ENCODE assay signal across 26 cellular contexts in the genomic region with DNA sequence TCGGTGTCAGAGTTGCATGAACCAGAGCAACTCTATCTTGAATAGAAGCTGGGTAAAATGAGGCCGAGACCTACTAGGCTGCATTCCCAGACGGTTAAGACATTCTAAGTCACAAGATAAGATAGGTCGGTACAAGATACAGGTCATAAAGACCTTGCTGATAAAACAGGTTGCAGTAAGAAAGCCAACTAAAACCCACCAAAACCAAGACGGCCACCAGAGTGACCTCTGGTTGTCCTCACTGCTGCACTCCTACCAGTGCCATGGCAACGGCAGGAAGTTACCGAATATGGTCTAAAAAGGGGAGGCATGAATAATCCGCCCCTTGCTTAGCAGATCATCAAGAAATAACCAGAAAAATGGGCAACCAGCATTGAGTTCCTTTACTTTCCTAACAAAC. TPM values are rescaled to one million over a fixed set of nuclear protein-coding genes. Genes with fewer than 3 reads are reported as not detected.
DNase-seq lines count a peak whose midpoint lies in the region; ATAC-seq and TF ChIP-seq lines count a peak whose summit lies in the region.
"Had no signal": no experiment of that assay in that cellular context is flagged by ENCODE, and none has a peak within 500 bp of the region (broad histone marks: within the 10 kb centered on the region; RNA-seq: fewer than 3 reads in every experiment).

No MANE protein-coding gene starts in this region.

- TF ChIP-seq CTCF in ascending aorta (IDR thresholded peaks at IDR 0.05), result no peak
- TF ChIP-seq CTCF in fibroblast of villous mesenchyme (IDR thresholded peaks at IDR 0.05; ENCODE audit: insufficient read depth, low read depth, low read length), result no peak

- no peaks in the 10 kb centered on the region for H3K27me3 ChIP-seq in ascending aorta
- H3K27me3 ChIP-seq: gastroesophageal sphincter, stomach, transverse colon had no signal

- POLR2A ChIA-PET in activated CD4-positive, alpha-beta T cell treated with anti-CD3 and anti-CD28 coated beads, Interleukin-2, amount 10 ng/mL, durations not matched to agents 7 days and 5 days (lab: Charles Lee), result no interaction called here

- no peak for DNase-seq in activated CD4-positive, alpha-beta T cell treated with anti-CD3 and anti-CD28 coated beads, Interleukin-2, amount 10 ng/mL, durations not matched to agents 7 days and 5 days
- no peak for DNase-seq in activated CD4-positive, alpha-beta T cell treated with anti-CD3 and anti-CD28 coated beads, Interleukin-2, amount 50 U/mL, for 4 hours
- no peak for DNase-seq in ascending aorta (ENCODE audit: low spot score in 2 of 2)
- peak; percentile 79 for DNase-seq in fibroblast of villous mesenchyme (ENCODE audit: low read depth)
- no peak for DNase-seq in activated naive CD4-positive, alpha-beta T cell treated with anti-CD3 and anti-CD28 coated beads, Interleukin-2, amount 50 U/mL, for 16 hours
- no peak for DNase-seq in Right ventricle myocardium superior
- DNase-seq in SIG-M5 treated with dmso at 0.1 percent for 504 hours (lab: John Stamatoyannopoulos, UW; ENCODE audit: unreplicated experiment), result no peak
- DNase-seq in left cardiac atrium, result no peak
- DNase-seq: activated CD4-positive, alpha-beta T cell treated with anti-CD3 and anti-CD28 coated beads, Interleukin-2, amount 50 U/mL, for 48 hours; activated CD8-positive, alpha-beta memory T cell treated with anti-CD3 and anti-CD28 coated beads, Interleukin-2, amount 50 U/mL, for 4 hours; AML-193; CD8-positive, alpha-beta memory T cell; DMS153; effector CD4-positive, alpha-beta T cell; HCEC 1CT; lower lobe of right lung; NCI-H2081; NCI-H774; stomach; transverse colon had no signal

- H3K9me3 ChIP-seq in ascending aorta, result no peaks in the 10 kb centered on the region
- H3K9me3 ChIP-seq: gastroesophageal sphincter, lower lobe of right lung, stomach, transverse colon had no signal

- H3K4me1 ChIP-seq in ascending aorta, result peaks cover 4 to 19% of the 10 kb centered on the region in 2 donors

- intact Hi-C loops in ascending aorta (cut with DNase I) (loop anchor here (2.0 to 10.0 kb wide), 2 partner anchors 61 to 95 kb away; a partner anchor contains a TSS), Right ventricle myocardium superior (cut with DNase I) (loop anchor here (5.0 to 10.0 kb wide), 3 partner anchors 75 to 278 kb away; a partner anchor contains a TSS), left cardiac atrium (cut with DNase I) (loop anchor here (5.0 to 10.0 kb wide), 6 partner anchors 47 to 278 kb away; a partner anchor contains a TSS)

- no peaks in the 10 kb centered on the region for H3K27me3 Mint-ChIP-seq in activated CD4-positive, alpha-beta T cell treated with anti-CD3 and anti-CD28 coated beads, Interleukin-2, amount 10 ng/mL, durations not matched to agents 7 days and 5 days
- H3K27me3 Mint-ChIP-seq: activated naive CD8-positive, alpha-beta T cell; activated T-helper 17 cell treated with anti-CD3 and anti-CD28 coated beads, Interleukin-2, amount 50 U/mL, for 72 hours; CD8-positive, alpha-beta memory T cell had no signal

- no peaks in the 10 kb centered on the region for H3K9me3 Mint-ChIP-seq in activated CD4-positive, alpha-beta T cell treated with anti-CD3 and anti-CD28 coated beads, Interleukin-2, amount 10 ng/mL, durations not matched to agents 7 days and 5 days
- H3K9me3 Mint-ChIP-seq: activated T-helper 17 cell treated with anti-CD3 and anti-CD28 coated beads, Interleukin-2, amount 50 U/mL, for 72 hours; CD8-positive, alpha-beta memory T cell had no signal

- CTCF ChIA-PET in activated CD4-positive, alpha-beta T cell treated with anti-CD3 and anti-CD28 coated beads, Interleukin-2, amount 10 ng/mL, durations not matched to agents 7 days and 5 days (lab: Charles Lee), result interaction anchor here (1.0 to 1.2 kb wide), 2 partner anchors 11 to 176 kb away, joined by 3 to 4 read pairs; a partner anchor contains a TSS

- H3K27ac Mint-ChIP-seq in activated CD4-positive, alpha-beta T cell treated with anti-CD3 and anti-CD28 coated beads, Interleukin-2, amount 10 ng/mL, durations not matched to agents 7 days and 5 days, result peak overlapping the region; percentile 46
- H3K27ac Mint-ChIP-seq: activated naive CD8-positive, alpha-beta T cell; activated T-helper 17 cell treated with anti-CD3 and anti-CD28 coated beads, Interleukin-2, amount 50 U/mL, for 72 hours; neural progenitor cell had no signal

- peaks cover 32% of the 10 kb centered on the region for H3K4me1 Mint-ChIP-seq in activated CD4-positive, alpha-beta T cell treated with anti-CD3 and anti-CD28 coated beads, Interleukin-2, amount 10 ng/mL, durations not matched to agents 7 days and 5 days

- peak overlapping the region; percentile 96 to 100 for H3K27ac ChIP-seq in ascending aorta
- H3K27ac ChIP-seq: lower lobe of right lung, neural progenitor cell had no signal

- H3K4me3 Mint-ChIP-seq in activated CD4-positive, alpha-beta T cell treated with anti-CD3 and anti-CD28 coated beads, Interleukin-2, amount 10 ng/mL, durations not matched to agents 7 days and 5 days, result no peak overlapping the region
- H3K4me3 Mint-ChIP-seq: activated naive CD8-positive, alpha-beta T cell had no signal

- peaks cover 9 to 18% of the 10 kb centered on the region in 2 donors for H3K36me3 ChIP-seq in ascending aorta

- H3K4me3 ChIP-seq in ascending aorta (no peak overlapping the region), fibroblast of villous mesenchyme (ENCODE audit: low read depth, low read length) (no peak overlapping the region)
- H3K4me3 ChIP-seq: gastroesophageal sphincter, lower lobe of right lung, neural progenitor cell, stomach, transverse colon had no signal

- H3K36me3 Mint-ChIP-seq in activated CD4-positive, alpha-beta T cell treated with anti-CD3 and anti-CD28 coated beads, Interleukin-2, amount 10 ng/mL, durations not matched to agents 7 days and 5 days (ENCODE audit: low read depth), result peaks cover 16% of the 10 kb centered on the region
- H3K36me3 Mint-ChIP-seq: activated naive CD8-positive, alpha-beta T cell had no signal

- ATAC-seq in Right ventricle myocardium superior (ENCODE audit: poor library complexity) (no peak), left cardiac atrium (no peak)
- ATAC-seq: activated T-helper 17 cell treated with anti-CD3 and anti-CD28 coated beads, Interleukin-2, amount 50 U/mL, for 72 hours; esophagus mucosa; gastroesophageal sphincter; lower lobe of right lung; SK-N-SH treated with all-trans-retinoic acid at 6 μM for 48 hours had no signal

RNA-seq across cellular contexts. Expression of a gene that starts 2.4 kb away (rescaled TPM):
- 10 to 100 TPM; 60.8 to 72.3 TPM for total RNA-seq in activated CD4-positive, alpha-beta T cell treated with anti-CD3 and anti-CD28 coated beads, Interleukin-2, amount 10 ng/mL, durations not matched to agents 7 days and 5 days
- total RNA-seq in ascending aorta (31.0 TPM), fibroblast of villous mesenchyme (33.2 and 42.2 TPM in 2 replicates), Right ventricle myocardium superior (40.8 TPM), left cardiac atrium (10 to 100 TPM; 46.6 to 47.3 TPM)

RNA-seq across cellular contexts. Expression of a gene that starts 10.9 kb away (rescaled TPM):
- 10 to 100 TPM; 74.9 to 86.3 TPM for total RNA-seq in activated CD4-positive, alpha-beta T cell treated with anti-CD3 and anti-CD28 coated beads, Interleukin-2, amount 10 ng/mL, durations not matched to agents 7 days and 5 days
- 155 TPM for total RNA-seq in ascending aorta
- 41.5 and 44.1 TPM in 2 replicates for total RNA-seq in fibroblast of villous mesenchyme
- total RNA-seq in Right ventricle myocardium superior, result 49.5 TPM
- 10 to 100 TPM; 61.1 to 64.7 TPM for total RNA-seq in left cardiac atrium

RNA-seq across cellular contexts. Expression of a gene that starts 46.9 kb away (rescaled TPM):
- 10 to 100 TPM; 76.7 to 79.8 TPM for total RNA-seq in activated CD4-positive, alpha-beta T cell treated with anti-CD3 and anti-CD28 coated beads, Interleukin-2, amount 10 ng/mL, durations not matched to agents 7 days and 5 days
- total RNA-seq in ascending aorta, result 115 TPM
- total RNA-seq in fibroblast of villous mesenchyme, result 22.2 and 24.2 TPM in 2 replicates
- 31.0 TPM for total RNA-seq in Right ventricle myocardium superior
- total RNA-seq in left cardiac atrium, result 10 to 100 TPM; 36.1 to 56.2 TPM
